Comparison of ENCODE assay signal across 18 cellular contexts in the genomic region with DNA sequence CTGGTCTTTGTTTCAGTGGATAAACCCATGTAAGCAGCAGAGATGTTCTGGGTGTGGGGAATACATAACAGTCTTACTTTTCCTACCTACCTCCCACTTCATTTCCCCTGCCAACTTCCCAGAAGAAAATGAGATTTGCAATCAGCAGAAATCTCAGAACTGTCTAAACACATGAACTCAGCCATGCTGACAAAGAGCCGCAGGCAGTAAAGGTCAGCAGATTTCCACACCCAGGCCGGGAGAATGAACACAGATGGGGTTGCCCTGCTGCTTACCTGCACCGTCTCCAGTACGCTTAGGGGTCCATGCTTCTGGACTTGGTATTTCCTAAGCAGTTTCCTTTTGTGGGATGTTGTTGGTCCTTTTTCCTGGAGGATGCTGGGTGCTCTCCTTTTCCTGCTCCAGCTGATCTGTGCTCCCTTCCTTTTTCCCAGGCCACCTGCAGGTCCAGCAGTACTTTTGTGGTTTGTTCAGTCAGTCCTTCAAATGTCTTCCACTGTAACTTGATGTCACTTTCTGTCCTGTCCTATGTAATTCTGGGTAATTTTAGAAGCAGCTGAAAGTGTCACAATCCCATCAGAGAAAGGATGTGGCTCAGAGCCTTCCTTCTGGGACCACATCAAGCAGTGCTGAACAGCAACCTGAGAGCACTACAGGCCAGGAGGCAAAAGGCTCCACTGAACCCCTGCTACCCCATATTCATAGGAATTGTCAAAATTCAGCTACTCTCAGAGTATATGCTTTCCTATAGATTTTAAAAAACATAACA.
"Had no signal": no experiment of that assay in that cellular context is flagged by ENCODE, and none has a peak within 500 bp of the region (broad histone marks: within the 10 kb centered on the region; RNA-seq: fewer than 3 reads in every experiment).

No MANE protein-coding gene starts in this region.

- DNase-seq: activated CD4-positive, alpha-beta T cell treated with anti-CD3 and anti-CD28 coated beads for 48 hours; activated gamma-delta T cell; aorta; heart right ventricle; left ventricle myocardium inferior; mammary epithelial cell; midbrain; occipital lobe; right cardiac atrium; stimulated activated CD4-positive, alpha-beta T cell treated with anti-CD3 and anti-CD28 coated beads, Interleukin-15, amount 100 ng/mL, for 24 hours; stimulated activated CD4-positive, alpha-beta T cell treated with anti-CD3 and anti-CD28 coated beads, Interleukin-2, amount 100 ng/mL, for 48 hours; T-cell; testis; upper lobe of left lung had no signal

- ATAC-seq: heart right ventricle, right cardiac atrium, WTC11 had no signal

- H3K4me3 ChIP-seq: coronary artery, heart right ventricle, left ventricle myocardium inferior, skin epidermis, testis, upper lobe of left lung had no signal

- H3K4me3 Mint-ChIP-seq: central memory CD8-positive, alpha-beta T cell; T-cell; WTC11 had no signal

- H3K9me3 Mint-ChIP-seq: central memory CD8-positive, alpha-beta T cell; T-cell; WTC11 had no signal

- H3K27me3 Mint-ChIP-seq: central memory CD8-positive, alpha-beta T cell; T-cell had no signal

- H3K27ac Mint-ChIP-seq: T-cell, WTC11 had no signal

- H3K36me3 Mint-ChIP-seq: T-cell, WTC11 had no signal
